Comparison of ENCODE assay signal across 13 cellular contexts in the genomic region with DNA sequence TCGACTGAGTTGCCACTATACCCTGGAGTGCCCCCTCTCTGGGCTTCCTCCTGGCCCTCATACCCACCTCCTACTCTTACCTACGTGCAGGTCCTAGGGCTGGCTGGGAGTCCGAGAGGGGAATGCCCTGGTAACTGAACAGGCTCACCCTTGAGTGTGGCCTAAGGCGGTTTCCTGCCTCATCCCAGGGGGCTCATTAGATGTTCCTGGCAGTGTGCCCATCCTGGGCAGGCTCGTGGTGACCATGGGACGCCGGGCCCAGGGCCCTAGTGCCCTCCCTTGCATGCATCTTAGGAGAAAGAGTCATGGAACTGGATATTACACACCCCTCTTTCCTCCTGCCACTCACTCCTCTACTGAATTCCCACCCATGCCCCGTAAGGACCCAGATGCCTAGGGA. TPM values are rescaled to one million over a fixed set of nuclear protein-coding genes. Genes with fewer than 3 reads are reported as not detected.
DNase-seq lines count a peak whose midpoint lies in the region; ATAC-seq, FAIRE-seq and TF ChIP-seq lines count a peak whose summit lies in the region.
"Had no signal": no experiment of that assay in that cellular context is flagged by ENCODE, and none has a peak within 500 bp of the region (broad histone marks: within the 10 kb centered on the region; RNA-seq: fewer than 3 reads in every experiment).

No MANE protein-coding gene starts in this region.

- H3K9me3 ChIP-seq in HCT116 (ENCODE audit: control insufficient read depth in 1 of 2, insufficient read depth in 1 of 2, low read depth in 1 of 2, low read length in 2 of 2) (no peaks in the 10 kb centered on the region), RWPE2 (ENCODE audit: severe bottlenecking) (no peaks in the 10 kb centered on the region), hepatocyte (ENCODE audit: low read depth) (no peaks in the 10 kb centered on the region)
- H3K9me3 ChIP-seq: right lobe of liver, uterus had no signal

- H3K4me1 ChIP-seq in HCT116 (ENCODE audit: control insufficient read depth in 1 of 2, insufficient read depth in 2 of 2, low read length in 2 of 2) (peaks cover 15 to 63% of the 10 kb centered on the region in 2 experiments; a peak in 3 of 4 replicates), RWPE2 (ENCODE audit: insufficient read depth, poor library complexity, severe bottlenecking) (peaks cover 46% of the 10 kb centered on the region), hepatocyte (ENCODE audit: insufficient read depth) (peaks cover 21% of the 10 kb centered on the region)

- no peak for TF ChIP-seq RAD21 in HCT116 (IDR thresholded peaks at IDR 0.05; ENCODE audit: low read depth)

- BruUV-seq in HCT116 (replicated peaks; lab: Mats Ljungman, UMichigan), result no TSS peak

- H3K4me3 ChIP-seq in HCT116 (replicated peaks in 1 of 2; ENCODE audit: low read depth in 1 of 2, low read length in 2 of 2) (no peak overlapping the region), RWPE2 (ENCODE audit: severe bottlenecking) (peak overlapping the region; percentile 73), hepatocyte (no peak overlapping the region)
- H3K4me3 ChIP-seq: right lobe of liver, uterus had no signal

- TF ChIP-seq CTCF in HCT116 (IDR thresholded peaks at IDR 0.05 in 2 of 3, conservative IDR thresholded peaks at IDR 0.05 in 1 of 3; ENCODE audit: borderline replicate concordance in 1 of 3, insufficient read depth in 1 of 3, low read depth in 2 of 3, low read length in 2 of 3) (no peak), RWPE2 (IDR thresholded peaks at IDR 0.05; ENCODE audit: poor library complexity, severe bottlenecking) (no peak), hepatocyte (IDR thresholded peaks at IDR 0.05; ENCODE audit: poor library complexity) (no peak)

- CTCF ChIA-PET in HCT116 (lab: Charles Lee), result interaction anchor here (1.3 kb wide), 1 partner anchor 11 kb away, joined by 6 read pairs; no protein-coding TSS in a partner anchor

- intact Hi-C loops in HCT116 (cut with micrococcal nuclease) (no loop called here), left ventricle myocardium superior (cut with micrococcal nuclease) (no loop called here)

- peaks cover 2 to 21% of the 10 kb centered on the region in 2 experiments; a peak in 3 of 4 replicates for H3K36me3 ChIP-seq in HCT116 (ENCODE audit: control insufficient read depth in 1 of 2, insufficient read depth in 2 of 2, low read length in 2 of 2)
- H3K36me3 ChIP-seq in RWPE2 (ENCODE audit: low read depth), result peaks cover 73% of the 10 kb centered on the region
- H3K36me3 ChIP-seq in hepatocyte (replicated peaks; ENCODE audit: insufficient read depth, low read depth), result no peaks in the 10 kb centered on the region
- H3K36me3 ChIP-seq: right lobe of liver, uterus had no signal

- ATAC-seq in HCT116 (no peak), RWPE2 (ENCODE audit: low read depth) (no peak), left ventricle myocardium superior (no peak)
- ATAC-seq: right lobe of liver, SK-N-SH treated with all-trans-retinoic acid at 6 μM for 48 hours had no signal

- H3K9ac ChIP-seq in HCT116 (ENCODE audit: low read length), result no peak overlapping the region

- no peak for FAIRE-seq in HTR-8/SVneo (lab: Jason Lieb, UNC)

- DNase-seq in HCT116 (ENCODE audit: low read depth, low spot score) (no peak), RWPE2 (ENCODE audit: low spot score) (no peak), hepatocyte (ENCODE audit: low spot score) (no peak), substantia nigra (lab: John Stamatoyannopoulos, UW) (peak in 22 of 49 donors; percentile 11 to 66 (median 36)), HTR-8/SVneo (ENCODE audit: insufficient read length, low spot score) (no peak), NCI-H524 (lab: John Stamatoyannopoulos, UW) (no peak), left ventricle myocardium superior (no peak)
- DNase-seq: activated CD4-positive, alpha-beta T cell treated with anti-CD3 and anti-CD28 coated beads, Interleukin-2, amount 10 ng/mL, durations not matched to agents 24 days and 14 days; activated naive CD4-positive, alpha-beta T cell treated with anti-CD3 and anti-CD28 coated beads, Interleukin-2, amount 10 ng/mL, durations not matched to agents 7 days and 5 days; NCI-H446 had no signal

- POLR2A ChIA-PET in HCT116 (lab: Charles Lee), result no interaction called here

- RAD21 ChIA-PET in HCT116 (lab: Charles Lee; ENCODE audit: low non-redundant PET in 1 of 2, low total read pairs in 2 of 2, uncharacterized antibody in 2 of 2, unreplicated experiment in 2 of 2), result no interaction called here

- H3K27ac ChIP-seq in HCT116 (ENCODE audit: low read depth, low read length), result no peak overlapping the region
- H3K27ac ChIP-seq in RWPE2 (ENCODE audit: poor library complexity, severe bottlenecking), result peak overlapping the region; percentile 98
- no peak overlapping the region for H3K27ac ChIP-seq in hepatocyte
- H3K27ac ChIP-seq in substantia nigra (ENCODE audit: low read depth, low read length, poor library complexity, severe bottlenecking), result peak overlapping the region; percentile 12
- H3K27ac ChIP-seq: right lobe of liver, uterus had no signal

- H4K20me1 ChIP-seq in HCT116 (ENCODE audit: insufficient read depth) (no peaks in the 10 kb centered on the region), hepatocyte (ENCODE audit: insufficient read depth, poor library complexity, severe bottlenecking) (peaks cover 28% of the 10 kb centered on the region)

- peak overlapping the region; percentile 94; the same call in 1 of the 2 replicates for H3K4me2 ChIP-seq in HCT116 (ENCODE audit: low read length)
- peak overlapping the region; percentile 97 for H3K4me2 ChIP-seq in hepatocyte

- no peak overlapping the region for H2AFZ ChIP-seq in HCT116 (ENCODE audit: low read depth, low read length, poor library complexity, severe bottlenecking)
- no peak overlapping the region for H2AFZ ChIP-seq in hepatocyte

- H3K79me2 ChIP-seq in HCT116 (ENCODE audit: insufficient read depth, low read length), result peaks cover 73% of the 10 kb centered on the region
- H3K79me2 ChIP-seq in hepatocyte, result peaks cover 74% of the 10 kb centered on the region

- WGBS in hepatocyte (ENCODE audit: low lambda C conversion rate, missing lambda C conversion rate), result 83% methylated on average over 8 of the region's 8 CpGs

- no peaks in the 10 kb centered on the region for H3K27me3 ChIP-seq in HCT116 (ENCODE audit: insufficient read depth, low read length)
- no peaks in the 10 kb centered on the region for H3K27me3 ChIP-seq in RWPE2 (ENCODE audit: insufficient read depth, poor library complexity, severe bottlenecking)
- no peaks in the 10 kb centered on the region for H3K27me3 ChIP-seq in hepatocyte
- H3K27me3 ChIP-seq: right lobe of liver, uterus had no signal

- H3K9me2 ChIP-seq in HCT116 (ENCODE audit: insufficient read depth) (no peaks in the 10 kb centered on the region), hepatocyte (replicated peaks; ENCODE audit: insufficient read depth) (no peaks in the 10 kb centered on the region)

- TF ChIP-seq POLR2A in HCT116 (IDR thresholded peaks at IDR 0.05; ENCODE audit: borderline replicate concordance, extremely low read depth, insufficient read depth, insufficient read length), result no peak

TF ChIP-seq in HCT116, 20 proteins besides CTCF, POLR2A, EP300 and RAD21:
- TF ChIP-seq POLR2AphosphoS5 (IDR thresholded peaks at IDR 0.05; ENCODE audit: low read depth, low read length), result peak; percentile 1; the same call in 1 of the 2 replicates
- TF ChIP-seq YY1 (IDR thresholded peaks at IDR 0.05; ENCODE audit: extremely low read depth, insufficient replicate concordance, low read depth, low read length), result no peak
- TF ChIP-seq, protein P1, sequence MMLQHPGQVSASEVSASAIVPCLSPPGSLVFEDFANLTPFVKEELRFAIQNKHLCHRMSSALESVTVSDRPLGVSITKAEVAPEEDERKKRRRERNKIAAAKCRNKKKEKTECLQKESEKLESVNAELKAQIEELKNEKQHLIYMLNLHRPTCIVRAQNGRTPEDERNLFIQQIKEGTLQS (IDR thresholded peaks at IDR 0.05), result no peak
- no peak for TF ChIP-seq REST (IDR thresholded peaks at IDR 0.05; ENCODE audit: low read depth)
- TF ChIP-seq CBX3 (IDR thresholded peaks at IDR 0.05; ENCODE audit: low read depth), result no peak

RNA-seq across cellular contexts. Expression of gene SEMA4B, which starts 2.8 kb away (rescaled TPM):
- total RNA-seq in HCT116 (2021; ENCODE audit: unreplicated experiment), result 98.6 TPM
- 180 and 260 TPM in 2 replicates for polyA plus RNA-seq in HCT116 (2012)
- total RNA-seq in hepatocyte, result 19.2 and 27.8 TPM in 2 replicates
- 43.5 and 47.9 TPM in 2 replicates for polyA plus RNA-seq in hepatocyte
- total RNA-seq in left ventricle myocardium superior, result 23.9 TPM

RNA-seq across cellular contexts. Expression of gene CIB1, which starts 29.8 kb away (rescaled TPM):
- total RNA-seq in HCT116 (2021; ENCODE audit: unreplicated experiment), result 92.7 TPM
- 261 and 304 TPM in 2 replicates for polyA plus RNA-seq in HCT116 (2012)
- 49.6 and 53.3 TPM in 2 replicates for total RNA-seq in hepatocyte
- 161 and 163 TPM in 2 replicates for polyA plus RNA-seq in hepatocyte
- total RNA-seq in left ventricle myocardium superior, result 71.7 TPM

RNA-seq across cellular contexts. Expression of gene GDPGP1, which starts 30.1 kb away (rescaled TPM):
- total RNA-seq in HCT116 (2021; ENCODE audit: unreplicated experiment), result 15.4 TPM
- 8.6 and 12.6 TPM in 2 replicates for polyA plus RNA-seq in HCT116 (2012)
- 5.1 and 6.8 TPM in 2 replicates for total RNA-seq in hepatocyte
- polyA plus RNA-seq in hepatocyte, result 0.56 and 1.7 TPM in 2 replicates
- 13.8 TPM for total RNA-seq in left ventricle myocardium superior

RNA-seq across cellular contexts. Expression of gene TTLL13, which starts 45.4 kb away (rescaled TPM):
- total RNA-seq in HCT116 (2021; ENCODE audit: unreplicated experiment) (1.0 TPM), hepatocyte (not detected in 2 replicates), left ventricle myocardium superior (0.20 TPM)
- polyA plus RNA-seq in HCT116 (2012), result 0.95 and 1.8 TPM in 2 replicates
- polyA plus RNA-seq in hepatocyte, result 0.27 TPM in 1 of 2 replicates, not detected in the other

Comparison
In these comparisons a context has a peak if more than half of its experiments do, and no peak if none do; other contexts are left out.
1. H3K27ac ChIP-seq: peak in RWPE2 (single experiment) and substantia nigra (single experiment); none in HCT116 (single experiment) and hepatocyte (single experiment).